ENCODE assay signal across 13 cellular contexts in genomic region chr6:143078468-143079324, GRCh38.
"Had no signal": no experiment of that assay in that cellular context is flagged by ENCODE, and none has a peak within 500 bp of the region (broad histone marks: within the 10 kb centered on the region; RNA-seq: fewer than 3 reads in every experiment).

No MANE protein-coding gene starts in this region.

- H3K4me3 Mint-ChIP-seq: activated CD8-positive, alpha-beta memory T cell treated with anti-CD3 and anti-CD28 coated beads, Interleukin-2, amount 10 ng/mL, durations not matched to agents 7 days and 5 days had no signal

- H3K4me1 ChIP-seq: ascending aorta, esophagus squamous epithelium, pancreas, testis, upper lobe of right lung had no signal

- H3K36me3 ChIP-seq: esophagus squamous epithelium, pancreas, stomach, upper lobe of right lung had no signal

- H3K27ac ChIP-seq: ascending aorta, esophagus squamous epithelium, pancreas, SK-N-MC, stomach, testis, upper lobe of right lung had no signal

- ATAC-seq: activated CD4-positive, CD25-positive, alpha-beta regulatory T cell treated with anti-CD3 and anti-CD28 coated beads, Interleukin-2, amount 50 U/mL, for 24 hours; activated CD8-positive, alpha-beta memory T cell treated with anti-CD3 and anti-CD28 coated beads, Interleukin-2, amount 10 ng/mL, durations not matched to agents 7 days and 5 days; pancreas; upper lobe of right lung had no signal

- H3K4me3 ChIP-seq: ascending aorta, esophagus squamous epithelium, pancreas, SK-N-MC, stomach, testis, upper lobe of right lung had no signal

- H3K9me3 ChIP-seq: pancreas, testis, upper lobe of right lung had no signal

- H3K27ac Mint-ChIP-seq: activated CD8-positive, alpha-beta memory T cell treated with anti-CD3 and anti-CD28 coated beads, Interleukin-2, amount 10 ng/mL, durations not matched to agents 7 days and 5 days had no signal

- H3K27me3 Mint-ChIP-seq: activated CD8-positive, alpha-beta memory T cell treated with anti-CD3 and anti-CD28 coated beads, Interleukin-2, amount 10 ng/mL, durations not matched to agents 7 days and 5 days had no signal

- H3K27me3 ChIP-seq: ascending aorta, esophagus squamous epithelium, pancreas, stomach, testis, upper lobe of right lung had no signal

- DNase-seq: activated CD8-positive, alpha-beta memory T cell treated with anti-CD3 and anti-CD28 coated beads, Interleukin-2, amount 10 ng/mL, durations not matched to agents 7 days and 5 days; activated effector memory CD4-positive, alpha-beta T cell treated with anti-CD3 and anti-CD28 coated beads, Interleukin-2, amount 50 U/mL, for 16 hours; activated T-cell treated with anti-CD3 and anti-CD28 coated beads, Interleukin-2, amount 50 U/mL, for 1 hour; esophagus squamous epithelium; hippocampal formation; pancreas; stimulated activated CD4-positive, alpha-beta T cell treated with anti-CD3 and anti-CD28 coated beads, Interleukin-1b, Interleukin-23, amount 100 ng/mL, for 48 hours; stomach; testis; upper lobe of right lung had no signal
